8 cellular contexts compared by ENCODE assay signal in the genomic region with DNA sequence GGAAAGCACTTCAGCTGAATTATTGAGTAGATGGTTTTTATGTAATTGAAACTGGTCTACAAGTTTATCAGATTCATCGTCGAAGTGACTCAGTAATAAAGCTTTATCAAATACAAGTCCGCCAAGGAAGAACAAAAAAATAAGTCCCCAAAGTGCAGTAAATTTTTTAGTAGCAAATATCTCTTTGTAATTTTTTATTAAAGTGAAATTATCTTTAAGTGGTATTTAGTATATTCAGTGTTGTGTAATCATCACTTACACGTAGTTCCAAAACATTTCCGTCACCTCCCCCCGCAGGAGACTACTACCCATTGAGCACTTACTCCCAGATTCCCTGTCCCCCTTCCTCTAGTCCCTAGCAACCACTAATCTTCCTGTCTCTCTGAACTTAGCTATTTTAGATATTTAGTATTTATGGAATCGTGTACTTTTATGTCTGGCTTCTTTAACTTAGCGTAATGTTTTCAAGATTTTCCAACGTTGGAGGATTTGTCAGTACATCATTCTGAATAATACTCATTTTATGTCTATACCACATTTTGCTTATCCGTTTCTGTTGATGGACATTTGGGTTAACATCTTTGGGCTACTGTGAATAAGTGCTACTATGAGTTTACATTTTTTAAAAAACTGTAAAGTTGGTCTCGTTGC. TPM values are rescaled to one million over a fixed set of nuclear protein-coding genes. Genes with fewer than 3 reads are reported as not detected.
DNase-seq lines count a peak whose midpoint lies in the region; ATAC-seq, FAIRE-seq and TF ChIP-seq lines count a peak whose summit lies in the region.

No MANE protein-coding gene starts in this region.

- no TSS peak for BruUV-seq in GM12878 (replicated peaks; lab: Mats Ljungman, UMichigan)

- H3K9me3 ChIP-seq in GM12878 (replicated peaks; ENCODE audit: control insufficient read depth, insufficient read depth, low read length) (no peaks in the 10 kb centered on the region), spleen (no peaks in the 10 kb centered on the region)

- H3K36me3 ChIP-seq in GM12878 (ENCODE audit: control insufficient read depth in 2 of 2, insufficient read depth in 2 of 2, low read length in 1 of 2) = peaks cover 17 to 18% of the 10 kb centered on the region in 2 experiments
- H3K36me3 ChIP-seq in spleen = peaks cover 0 to 39% (median 36%) of the 10 kb centered on the region in 6 donors

- SMC1A ChIA-PET in GM12878 (lab: Charles Lee; ENCODE audit: uncharacterized antibody, unreplicated experiment) = interaction anchor here (0.5 to 1.3 kb wide), 10 partner anchors 11 to 155 kb away, joined by 3 to 5 read pairs (median 3); partner anchors contain the start of gene CDKN1A

- DNase-seq in activated CD4-positive, alpha-beta T cell treated with anti-CD3 and anti-CD28 coated beads for 48 hours = peak; percentile 30
- DNase-seq in activated CD4-positive, alpha-beta T cell treated with anti-CD3 and anti-CD28 coated beads, Interleukin-2, amount 50 U/mL, for 4 hours = no peak
- peak; percentile 67 for DNase-seq in NCI-H748 treated with DMSO at 0.1 percent for 48 hours (lab: John Stamatoyannopoulos, UW)
- DNase-seq in GM12878 (ENCODE audit: low read depth, low spot score) = no peak
- peak; percentile 56 for DNase-seq in inferior parietal cortex (ENCODE audit: extremely low spot score)
- no peak for DNase-seq in spleen
- DNase-seq in stimulated activated CD4-positive, alpha-beta T cell treated with anti-CD3 and anti-CD28 coated beads, Interleukin-1b, Interleukin-23, amount 100 ng/mL, for 48 hours = no peak
- DNase-seq in activated CD8-positive, alpha-beta memory T cell treated with anti-CD3 and anti-CD28 coated beads, Interleukin-2, amount 50 U/mL, for 4 hours = no peak

- TF ChIP-seq EP300 in GM12878 (IDR thresholded peaks at IDR 0.05; ENCODE audit: borderline replicate concordance in 1 of 2, control insufficient read depth in 1 of 2, low read depth in 2 of 2, low read length in 2 of 2) = no peak

- under 1% methylated on average over 11 of the region's 11 CpGs for WGBS in GM12878 (ENCODE audit: insufficient coverage, insufficient replicate concordance, low lambda C conversion rate, missing lambda C conversion rate)
- WGBS in spleen, 5 donors = 0 to 1% (median 0%) methylated on average over 11 of the region's 11 CpGs

- TF ChIP-seq POLR2A in GM12878 (IDR thresholded peaks at IDR 0.05; ENCODE audit: low read depth, low read length) = peak; percentile 56
- TF ChIP-seq POLR2A in spleen (IDR thresholded peaks at IDR 0.05) = no peak

- H4K20me1 ChIP-seq in GM12878 (ENCODE audit: control insufficient read depth, insufficient read depth) = peaks cover 9% of the 10 kb centered on the region

- no peak for FAIRE-seq in GM12878 (lab: Jason Lieb, UNC)

- POLR2A ChIA-PET in GM12878 (lab: Charles Lee) = interaction anchor here (0.6 to 2.3 kb wide), 14 partner anchors 11 to 1382 kb away, joined by 3 to 14 read pairs (median 4); partner anchors contain the start of genes CDKN1A and MAPK14

- intact Hi-C loops in GM12878 (cut with micrococcal nuclease; ENCODE audit: unreplicated experiment) (loop anchor here (2.0 kb wide), 1 partner anchor 152 kb away; the partner anchor contains the start of genes KCTD20 and PXT1), spleen (cut with DNase I; ENCODE audit: low total_unique reads) (loop anchor here (10.0 kb wide), 1 partner anchor 50 kb away; the partner anchor contains the start of gene STK38)

- H3K4me1 ChIP-seq in GM12878 (ENCODE audit: control insufficient read depth, insufficient read depth, low read length) (peaks cover 11% of the 10 kb centered on the region), spleen (peaks cover 39 to 69% (median 60%) of the 10 kb centered on the region in 6 donors)

- in situ Hi-C loops in GM12878 (cut with MboI) = no loop called here

- H3K27ac ChIP-seq in GM12878 (ENCODE audit: control insufficient read depth, insufficient read depth) (peak overlapping the region; percentile 87), spleen (peak overlapping the region; percentile 92 to 100 (median 98))

- H3K4me3 ChIP-seq in GM12878 = peak overlapping the region; percentile 100
- peak overlapping the region; percentile 63 to 86 (median 72) for H3K4me3 ChIP-seq in spleen

- TF ChIP-seq RAD21 in GM12878 (IDR thresholded peaks at IDR 0.05; ENCODE audit: insufficient read depth, low read depth, low read length) = no peak

- no peak for ATAC-seq in GM12878

- peak overlapping the region; percentile 34; the same call in 1 of the 2 replicates for H3K4me2 ChIP-seq in GM12878 (ENCODE audit: control insufficient read depth, insufficient read depth)

- TF ChIP-seq CTCF in GM12878 (IDR thresholded peaks at IDR 0.05 in 2 of 3, conservative IDR thresholded peaks at IDR 0.05 in 1 of 3; ENCODE audit: control insufficient read depth in 2 of 3, extremely low read depth in 1 of 3, insufficient read depth in 1 of 3, low read depth in 3 of 3, low read length in 3 of 3) (no peak), spleen (IDR thresholded peaks at IDR 0.05 in 8 of 11, conservative IDR thresholded peaks at IDR 0.05 in 3 of 11) (no peak)

- RAD21 ChIA-PET in GM12878 (lab: Charles Lee; ENCODE audit: unreplicated experiment) = interaction anchor here (0.7 to 1.4 kb wide), 4 partner anchors 13 to 172 kb away, joined by 3 to 4 read pairs (median 3); no protein-coding TSS in a partner anchor

- H2AFZ ChIP-seq in GM12878 (ENCODE audit: control insufficient read depth, low read depth, low read length) = no peak overlapping the region

- CTCF ChIA-PET in GM12878 (lab: Yijun Ruan, JAX) = interaction anchor here (0.6 to 4.0 kb wide), 3 partner anchors 20 to 166 kb away, joined by 3 to 29 read pairs (median 3); no protein-coding TSS in a partner anchor

- peak overlapping the region; percentile 97 for H3K9ac ChIP-seq in GM12878 (ENCODE audit: control insufficient read depth, insufficient read depth, low read length)

- H3K79me2 ChIP-seq in GM12878 (ENCODE audit: control insufficient read depth, insufficient read depth, low read length) = peaks cover 66% of the 10 kb centered on the region

- H3K27me3 ChIP-seq in GM12878 (replicated peaks in 1 of 2; ENCODE audit: control insufficient read depth in 2 of 2, insufficient read depth in 2 of 2, low read length in 1 of 2) (no peaks in the 10 kb centered on the region), spleen (replicated peaks in 1 of 7) (no peaks in the 10 kb centered on the region)

TF ChIP-seq in GM12878, 131 proteins besides CTCF, POLR2A, EP300 and RAD21 (continues in another document):
- TF ChIP-seq CREM (IDR thresholded peaks at IDR 0.05; ENCODE audit: low read depth) (0 out of 2 replicates have a peak, but pooled peaks have one; percentile 19), KDM1A (IDR thresholded peaks at IDR 0.05; ENCODE audit: borderline replicate concordance) (no peak), ZNF207 (IDR thresholded peaks at IDR 0.05; ENCODE audit: borderline replicate concordance) (no peak), GABPA (IDR thresholded peaks at IDR 0.05; ENCODE audit: low read depth) (no peak)

RNA-seq across cellular contexts. Expression of gene SRSF3, which starts 1.1 kb away (rescaled TPM):
- 206 and 241 TPM in 2 replicates for total RNA-seq in GM12878 (2013; cell fraction: nucleolus; rRNA removed)
- 195 and 229 TPM in 2 replicates for total RNA-seq in GM12878 (2014; rRNA removed)
- total RNA-seq in GM12878 (2014; rRNA removed; fragmentation: Illumina TruSeq; extraction: Trizol) = 240 and 256 TPM in 2 replicates
- 456 and 467 TPM in 2 replicates for total RNA-seq in GM12878 (2021)
- 111 TPM for polyA plus RNA-seq in GM12878 (2011; ENCODE audit: low read depth)
- polyA plus RNA-seq in GM12878 (2011; rRNA removed) = 499 and 606 TPM in 2 replicates
- 365 and 371 TPM in 2 replicates for polyA plus RNA-seq in GM12878 (2011; cell fraction: cytosol; rRNA removed)
- 363 and 479 TPM in 2 replicates for polyA plus RNA-seq in GM12878 (2011; cell fraction: nucleus; rRNA removed)
- polyA plus RNA-seq in GM12878 (2012) = 225 and 308 TPM in 2 replicates
- 314 and 338 TPM in 2 replicates for polyA plus RNA-seq in GM12878 (2014; fragmentation: Illumina TruSeq; extraction: Trizol)
- 1,000 to 10,000 TPM in 1 of 2 experiments, 100 to 1,000 TPM in 1; 971 to 1,377 TPM for polyA plus RNA-seq in GM12878 (2014; fragmentation: Nextera tagmentation; extraction: Ambion mirVana)
- polyA plus RNA-seq in GM12878 (2014; rRNA removed) = 482 and 486 TPM in 2 replicates
- 100 to 1,000 TPM; 569 to 577 TPM for polyA plus RNA-seq in GM12878 (2016; fragmentation: Nextera tagmentation; extraction: Ambion mirVana)
- 211 and 244 TPM in 2 replicates for polyA minus RNA-seq in GM12878 (2011; rRNA and poly(A)+ RNA removed)
- polyA minus RNA-seq in GM12878 (2011; cell fraction: cytosol; rRNA and poly(A)+ RNA removed) = 69.4 and 86.1 TPM in 2 replicates
- polyA minus RNA-seq in GM12878 (2011; cell fraction: nucleus; rRNA and poly(A)+ RNA removed) = 133 and 210 TPM in 2 replicates
- total RNA-seq in spleen = 100 to 1,000 TPM in 6 of 7 donors, 10 to 100 TPM in 1; 93.8 to 271 (median 215) TPM
- polyA plus RNA-seq in spleen = 100 to 1,000 TPM; 121 to 224 (median 173) TPM

RNA-seq across cellular contexts. Expression of gene STK38, which starts 48.0 kb away (rescaled TPM):
- total RNA-seq in GM12878 (2013; cell fraction: nucleolus; rRNA removed) = 26.5 and 28.5 TPM in 2 replicates
- total RNA-seq in GM12878 (2014; rRNA removed) (9.4 and 10.5 TPM in 2 replicates), GM12878 (2014; rRNA removed; fragmentation: Illumina TruSeq; extraction: Trizol) (13.6 and 13.7 TPM in 2 replicates), GM12878 (2021) (13.1 and 15.4 TPM in 2 replicates), spleen (10 to 100 TPM; 30.5 to 51.8 (median 38.7) TPM)
- 10.0 TPM for polyA plus RNA-seq in GM12878 (2011; ENCODE audit: low read depth)
- polyA plus RNA-seq in GM12878 (2011; rRNA removed) (13.5 and 17.0 TPM in 2 replicates), GM12878 (2014; fragmentation: Illumina TruSeq; extraction: Trizol) (18.7 and 22.1 TPM in 2 replicates), GM12878 (2014; fragmentation: Nextera tagmentation; extraction: Ambion mirVana) (1 to 10 TPM; 4.1 to 6.6 TPM), GM12878 (2014; rRNA removed) (11.2 and 11.8 TPM in 2 replicates), GM12878 (2016; fragmentation: Nextera tagmentation; extraction: Ambion mirVana) (10 to 100 TPM; 17.1 to 17.5 TPM), spleen (10 to 100 TPM; 16.4 to 26.6 (median 19.6) TPM)
- polyA plus RNA-seq in GM12878 (2011; cell fraction: cytosol; rRNA removed) = 7.0 and 10.3 TPM in 2 replicates
- 18.9 and 19.3 TPM in 2 replicates for polyA plus RNA-seq in GM12878 (2011; cell fraction: nucleus; rRNA removed)
- 10.1 and 13.7 TPM in 2 replicates for polyA plus RNA-seq in GM12878 (2012)
- 6.7 and 7.2 TPM in 2 replicates for polyA minus RNA-seq in GM12878 (2011; rRNA and poly(A)+ RNA removed)
- 3.7 and 5.0 TPM in 2 replicates for polyA minus RNA-seq in GM12878 (2011; cell fraction: cytosol; rRNA and poly(A)+ RNA removed)
- 5.0 and 7.3 TPM in 2 replicates for polyA minus RNA-seq in GM12878 (2011; cell fraction: nucleus; rRNA and poly(A)+ RNA removed)

Comparison
In these comparisons a context has a peak if more than half of its experiments do, and no peak if none do; other contexts are left out.
1. DNase-seq: peak in activated CD4-positive, alpha-beta T cell treated with anti-CD3 and anti-CD28 coated beads for 48 hours (single experiment), NCI-H748 treated with DMSO at 0.1 percent for 48 hours (single experiment) and inferior parietal cortex (single experiment); none in activated CD4-positive, alpha-beta T cell treated with anti-CD3 and anti-CD28 coated beads, Interleukin-2, amount 50 U/mL, for 4 hours (0 of 2), GM12878 (single experiment), spleen (single experiment), stimulated activated CD4-positive, alpha-beta T cell treated with anti-CD3 and anti-CD28 coated beads, Interleukin-1b, Interleukin-23, amount 100 ng/mL, for 48 hours (single experiment) and activated CD8-positive, alpha-beta memory T cell treated with anti-CD3 and anti-CD28 coated beads, Interleukin-2, amount 50 U/mL, for 4 hours (single experiment).